ENCODE assay signal across 8 cellular contexts in the genomic region with DNA sequence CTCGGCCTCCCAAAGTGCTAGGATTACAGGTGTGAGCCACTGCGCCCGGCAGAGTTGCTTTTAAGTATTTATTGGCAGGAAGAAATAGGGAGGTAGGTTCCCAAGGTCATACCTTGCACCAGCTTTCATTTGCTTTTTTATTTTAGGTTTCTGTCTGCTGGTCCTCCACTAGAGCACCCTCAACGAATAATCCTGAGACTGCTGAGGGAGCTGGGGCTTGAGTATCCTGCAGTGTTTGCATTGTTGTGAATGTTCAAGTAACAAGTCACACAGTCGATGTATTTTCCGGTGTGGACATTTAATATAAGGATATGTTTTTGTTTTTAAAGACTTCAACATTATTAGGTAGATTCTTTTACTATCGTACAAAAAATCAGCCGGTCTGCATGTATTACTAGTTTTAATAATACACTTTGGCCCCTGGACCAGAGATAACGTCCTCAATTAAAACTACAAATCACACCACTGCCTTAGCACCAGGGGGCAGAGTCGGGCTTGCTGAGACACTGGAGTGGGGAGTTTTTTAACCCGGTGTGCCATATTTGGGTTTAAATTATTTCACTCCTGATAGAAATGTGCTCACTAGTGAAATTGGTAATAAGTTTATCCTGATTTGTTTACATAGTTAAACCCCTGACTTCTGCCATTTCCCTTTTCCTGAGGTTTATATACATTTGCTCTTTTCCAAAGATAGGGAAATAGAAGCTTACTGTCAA. TPM values are rescaled to one million over a fixed set of nuclear protein-coding genes. Genes with fewer than 3 reads are reported as not detected.
DNase-seq lines count a peak whose midpoint lies in the region; ATAC-seq and TF ChIP-seq lines count a peak whose summit lies in the region.

No MANE protein-coding gene starts in this region.

- no TSS peak for BruUV-seq in A673 (replicated peaks; lab: Mats Ljungman, UMichigan)

- H3K36me3 Mint-ChIP-seq in mesothelial cell of epicardium: peaks cover 10% of the 10 kb centered on the region

- TF ChIP-seq CTCF in A673 (conservative IDR thresholded peaks at IDR 0.05; ENCODE audit: low read depth, low read length): peak; percentile 73
- TF ChIP-seq CTCF in OCI-LY1 (IDR thresholded peaks at IDR 0.05; ENCODE audit: low read length): peak; percentile 58
- TF ChIP-seq CTCF in mesothelial cell of epicardium (IDR thresholded peaks at IDR 0.05; ENCODE audit: unreplicated experiment): peak; percentile 39

- H3K4me2 ChIP-seq in OCI-LY1 (ENCODE audit: low read length): peak overlapping the region; percentile 4; the same call in 1 of the 2 replicates

- H3K27ac ChIP-seq in A673 (ENCODE audit: low read depth, low read length, poor library complexity, severe bottlenecking) (no peak overlapping the region), OCI-LY1 (ENCODE audit: low read depth, low read length, poor library complexity, severe bottlenecking) (no peak overlapping the region)

- H3K4me3 ChIP-seq in A673 (ENCODE audit: low read depth, low read length, poor library complexity, severe bottlenecking) (no peak overlapping the region), OCI-LY1 (ENCODE audit: low read depth, low read length, poor library complexity, severe bottlenecking) (no peak overlapping the region)

- H3K36me3 ChIP-seq in A673 (ENCODE audit: insufficient read depth, low read length, poor library complexity, severe bottlenecking): no peaks in the 10 kb centered on the region
- H3K36me3 ChIP-seq in OCI-LY1 (ENCODE audit: insufficient read depth, low read length): peaks cover 14% of the 10 kb centered on the region

- H3K9me3 ChIP-seq in A673 (ENCODE audit: low read depth, low read length, poor library complexity, severe bottlenecking) (no peaks in the 10 kb centered on the region), OCI-LY1 (ENCODE audit: low read length) (no peaks in the 10 kb centered on the region)

- no peak overlapping the region for H3K4me3 Mint-ChIP-seq in mesothelial cell of epicardium

- no peaks in the 10 kb centered on the region for H3K9me3 Mint-ChIP-seq in mesothelial cell of epicardium

- H2AFZ ChIP-seq in OCI-LY1 (ENCODE audit: low read length): no peak overlapping the region

- no peak overlapping the region for H3K9ac ChIP-seq in OCI-LY1 (ENCODE audit: low read length)

- no peaks in the 10 kb centered on the region for H3F3A ChIP-seq in OCI-LY1 (ENCODE audit: insufficient read depth, low read length)

- no peaks in the 10 kb centered on the region for H3K9me2 ChIP-seq in OCI-LY1 (ENCODE audit: low read depth, low read length)

- peak; percentile 91 for ATAC-seq in HG02938 (IDR thresholded peaks at IDR 0.05; ENCODE audit: unreplicated experiment)

- H3K4me1 ChIP-seq in A673 (ENCODE audit: insufficient read depth, low read length, poor library complexity, severe bottlenecking) (peaks cover 31% of the 10 kb centered on the region), OCI-LY1 (ENCODE audit: insufficient read depth, low read length, severe bottlenecking) (peaks cover 13% of the 10 kb centered on the region)

- intact Hi-C loops in A673 (cut with micrococcal nuclease; ENCODE audit: unreplicated experiment): no loop called here

- H3K27me3 ChIP-seq in A673 (replicated peaks; ENCODE audit: insufficient read depth, low read depth, low read length, poor library complexity) (no peaks in the 10 kb centered on the region), OCI-LY1 (ENCODE audit: insufficient read depth, low read length) (no peaks in the 10 kb centered on the region)

- H3K4me1 Mint-ChIP-seq in mesothelial cell of epicardium: no peaks in the 10 kb centered on the region

- no peaks in the 10 kb centered on the region for H3K27me3 Mint-ChIP-seq in mesothelial cell of epicardium (ENCODE audit: low read depth)

- POLR2A ChIA-PET in A673 (lab: Charles Lee; ENCODE audit: low non-redundant PET): no interaction called here

- H3K79me2 ChIP-seq in OCI-LY1 (ENCODE audit: insufficient read depth, low read length): no peaks in the 10 kb centered on the region; the same call in 1 of the 2 replicates

- CTCF ChIA-PET in A673 (lab: Charles Lee): interaction anchor here (0.6 kb wide), 1 partner anchor 14 kb away, joined by 3 read pairs; no protein-coding TSS in a partner anchor

- no peaks in the 10 kb centered on the region for H4K20me1 ChIP-seq in OCI-LY1 (ENCODE audit: insufficient read depth, low read length)

- no peak overlapping the region for H3K27ac Mint-ChIP-seq in mesothelial cell of epicardium

- DNase-seq in A673 (ENCODE audit: low spot score) (peak; percentile 54), ELR (ENCODE audit: low read depth) (peak; percentile 37), dedifferentiated amniotic fluid mesenchymal stem cell (ENCODE audit: extremely low spot score) (peak; percentile 42), mesothelial cell of epicardium (ENCODE audit: low spot score in 2 of 2, unreplicated experiment in 2 of 2) (peak in 1 of 2 experiments; percentile 45), HK-2 (ENCODE audit: unreplicated experiment) (no peak), NCI-H1048 (lab: John Stamatoyannopoulos, UW) (no peak)

RNA-seq across cellular contexts. Expression of gene SMIM20, which starts 11.6 kb away (rescaled TPM):
- 25.2 and 30.2 TPM in 2 replicates for total RNA-seq in A673 (2021)
- total RNA-seq in mesothelial cell of epicardium: 29.7 to 31.5 TPM (median 30.0 TPM) in 3 replicates

Comparison
In these comparisons a context has a peak if more than half of its experiments do, and no peak if none do; other contexts are left out.
1. DNase-seq: peak in A673 (single experiment), ELR (single experiment) and dedifferentiated amniotic fluid mesenchymal stem cell (single experiment); none in HK-2 (single experiment) and NCI-H1048 (single experiment).
2. Peak in every context shown above with its lines, with median percentiles within 50 percentile points of each other: CTCF ChIP-seq.